In genomic region chr15:35491999-35492398, GRCh38 we compare ENCODE assay signal across 15 cellular contexts.
"Had no signal": no experiment of that assay in that cellular context is flagged by ENCODE, and none has a peak within 500 bp of the region (broad histone marks: within the 10 kb centered on the region; RNA-seq: fewer than 3 reads in every experiment).

No MANE protein-coding gene starts in this region.

- H3K36me3 ChIP-seq: gastrocnemius medialis, upper lobe of left lung had no signal

- H3K4me3 ChIP-seq: ascending aorta, gastrocnemius medialis, lung, suprapubic skin, upper lobe of left lung had no signal

- H3K27ac ChIP-seq: ascending aorta, suprapubic skin, upper lobe of left lung had no signal

- ATAC-seq: activated CD8-positive, alpha-beta T cell treated with anti-CD3 and anti-CD28 coated beads, Interleukin-2, amount 10 ng/mL, durations not matched to agents 7 days and 5 days; gastrocnemius medialis; natural killer cell; sciatic nerve; stimulated activated naive CD8-positive, alpha-beta T cell treated with anti-CD3 and anti-CD28 coated beads, Interleukin-15, Interleukin-2, amounts not matched to agents 100 U/mL and 50 U/mL, for 24 hours had no signal

- H3K4me1 ChIP-seq: ascending aorta, suprapubic skin, upper lobe of left lung had no signal

- H3K9me3 ChIP-seq: ascending aorta, gastrocnemius medialis had no signal

- DNase-seq: activated CD4-positive, alpha-beta T cell treated with anti-CD3 and anti-CD28 coated beads for 4 hours; activated CD8-positive, alpha-beta memory T cell treated with anti-CD3 and anti-CD28 coated beads, Interleukin-2, amount 50 U/mL, for 48 hours; activated CD8-positive, alpha-beta T cell treated with anti-CD3 and anti-CD28 coated beads, Interleukin-2, amount 10 ng/mL, durations not matched to agents 7 days and 5 days; gastrocnemius medialis; kidney glomerular epithelial cell; midbrain; natural killer cell; nucleus accumbens; stimulated activated naive CD8-positive, alpha-beta T cell treated with anti-CD3 and anti-CD28 coated beads, Interleukin-15, Interleukin-2, amounts not matched to agents 100 U/mL and 50 U/mL, for 24 hours; T-helper 9 cell; upper lobe of left lung had no signal

- H3K27me3 ChIP-seq: ascending aorta, gastrocnemius medialis, suprapubic skin, upper lobe of left lung had no signal
